24 cellular contexts compared by ENCODE assay signal in genomic region chr17:17541640-17542001, GRCh38. TPM values are rescaled to one million over a fixed set of nuclear protein-coding genes. Genes with fewer than 3 reads are reported as not detected.
DNase-seq lines count a peak whose midpoint lies in the region; ATAC-seq and TF ChIP-seq lines count a peak whose summit lies in the region.
"Had no signal": no experiment of that assay in that cellular context is flagged by ENCODE, and none has a peak within 500 bp of the region (broad histone marks: within the 10 kb centered on the region; RNA-seq: fewer than 3 reads in every experiment).

No MANE protein-coding gene starts in this region.

- H2AK5ac ChIP-seq in IMR-90 (ENCODE audit: low read depth, low read length): no peak overlapping the region
- H2AK5ac ChIP-seq in mesendoderm (ENCODE audit: low read length): no peak overlapping the region

- H3K9me3 ChIP-seq in IMR-90 (ENCODE audit: control insufficient read depth, insufficient read depth, low read length) (no peaks in the 10 kb centered on the region), right lobe of liver (no peaks in the 10 kb centered on the region)
- H3K9me3 ChIP-seq: A549, Caco-2 had no signal

- 32% methylated on average over 3 of the region's 5 CpGs; no CpG with 5 or more reads in 1 of the 2 experiments for WGBS in IMR-90 (ENCODE audit: extremely low coverage in 2 of 2, insufficient read length in 1 of 2), 2 experiments
- WGBS in right lobe of liver (ENCODE audit: insufficient coverage, low coverage, low lambda C conversion rate, missing lambda C conversion rate): 50% methylated on average over 1 of the region's 5 CpGs
- no CpG with 5 or more reads among the region's 5 CpGs for WGBS in mesendoderm (ENCODE audit: extremely low coverage, insufficient coverage, low lambda C conversion rate)

- H3K56ac ChIP-seq in IMR-90 (ENCODE audit: extremely low read depth, insufficient read depth, low read length) (no peak overlapping the region), mesendoderm (ENCODE audit: low read length) (no peak overlapping the region)

- H4K91ac ChIP-seq in IMR-90 (ENCODE audit: insufficient read depth, low read depth, low read length): no peak overlapping the region

- H2BK120ac ChIP-seq in IMR-90 (ENCODE audit: low read depth, low read length) (no peak overlapping the region), mesendoderm (ENCODE audit: low read depth, low read length) (no peak overlapping the region)

- no peak overlapping the region for H4K5ac ChIP-seq in IMR-90 (ENCODE audit: low read depth, low read length)
- no peak overlapping the region for H4K5ac ChIP-seq in mesendoderm (ENCODE audit: low read length)

- H3K4ac ChIP-seq in IMR-90 (ENCODE audit: low read depth, low read length) (no peak overlapping the region), mesendoderm (ENCODE audit: low read depth, low read length) (no peak overlapping the region)

- in situ Hi-C loops in IMR-90 (cut with MboI; ENCODE audit: low sequenced_read_pairs): no loop called here

- no peak overlapping the region for H3K4me2 ChIP-seq in IMR-90 (ENCODE audit: low read depth, low read length)
- H3K4me2 ChIP-seq in mesendoderm (ENCODE audit: low read length): no peak overlapping the region
- H3K4me2 ChIP-seq: A549, KMS-11 had no signal

- no TSS peak for BruUV-seq in IMR-90 (replicated peaks; lab: Mats Ljungman, UMichigan)

- peaks cover 16% of the 10 kb centered on the region for H3K9me1 ChIP-seq in IMR-90 (ENCODE audit: insufficient read depth, low read length)

- no peak for TF ChIP-seq POLR2A in IMR-90 (IDR thresholded peaks at IDR 0.05; ENCODE audit: low read depth, low read length)
- TF ChIP-seq POLR2A in right lobe of liver (IDR thresholded peaks at IDR 0.05): no peak

- no peak overlapping the region for H2BK20ac ChIP-seq in IMR-90 (ENCODE audit: low read depth, low read length)

- no peak overlapping the region for H2BK15ac ChIP-seq in IMR-90 (ENCODE audit: low read depth, low read length)
- H2BK15ac ChIP-seq in mesendoderm (replicated peaks; ENCODE audit: low read depth): no peak overlapping the region

- H3K4me3 ChIP-seq in IMR-90 (ENCODE audit: insufficient read depth, low read depth, low read length) (no peak overlapping the region), right lobe of liver (no peak overlapping the region), mesendoderm (ENCODE audit: low read length) (no peak overlapping the region)
- H3K4me3 ChIP-seq: A549, GM23248 had no signal

- DNase-seq in Right ventricle myocardium superior: peak; percentile 20
- no peak for DNase-seq in cardiac septum (ENCODE audit: low spot score)
- DNase-seq in IMR-90: no peak
- DNase-seq in right lobe of liver: no peak
- DNase-seq in mesendoderm: no peak
- DNase-seq in RKO (ENCODE audit: low spot score): no peak
- DNase-seq in dermis blood vessel endothelial cell: no peak
- DNase-seq: AML-193; Caco-2; CD8-positive, alpha-beta T cell; GM23248; H9; MV-4-11; NCI-H1436 treated with DMSO at 0.1 percent for 48 hours; NCI-H187 treated with DMSO at 0.1 percent for 48 hours; NCI-H2171 treated with DMSO at 0.1 percent for 48 hours; NCI-H345; NCI-H510A treated with DMSO at 0.1 percent for 48 hours; PC-3 had no signal

- no peak overlapping the region for H2AK9ac ChIP-seq in IMR-90 (replicated peaks; ENCODE audit: low read depth, low read length, poor library complexity)

- H2AFZ ChIP-seq in IMR-90 (replicated peaks; ENCODE audit: low read length, poor library complexity): peak overlapping the region; percentile 8
- H2AFZ ChIP-seq: GM23248 had no signal

- no peak overlapping the region for H3K23ac ChIP-seq in IMR-90 (ENCODE audit: low read depth, low read length)
- H3K23ac ChIP-seq in mesendoderm (ENCODE audit: low read length): no peak overlapping the region

- H3K4me1 ChIP-seq in IMR-90 (ENCODE audit: control insufficient read depth, insufficient read depth, low read length) (peaks cover 10% of the 10 kb centered on the region), right lobe of liver (peaks cover 0 to 48% (median 23%) of the 10 kb centered on the region in 4 donors), mesendoderm (ENCODE audit: control insufficient read depth, low read depth, low read length) (no peaks in the 10 kb centered on the region)

- no peak overlapping the region for H3K14ac ChIP-seq in IMR-90 (replicated peaks; ENCODE audit: low read depth, low read length)

- H3K79me1 ChIP-seq in IMR-90 (ENCODE audit: low read depth in 1 of 2, low read length in 2 of 2) (no peaks in the 10 kb centered on the region), mesendoderm (ENCODE audit: low read length) (no peaks in the 10 kb centered on the region)

- H3K27ac ChIP-seq in IMR-90 (ENCODE audit: insufficient read depth, low read length): no peak overlapping the region
- peak overlapping the region; percentile 97; the same call in 1 of the 2 replicates for H3K27ac ChIP-seq in VCaP
- peak overlapping the region in 2 of 3 donors; percentile 84 to 94 for H3K27ac ChIP-seq in right lobe of liver
- H3K27ac ChIP-seq in mesendoderm (ENCODE audit: low read depth, low read length): no peak overlapping the region
- H3K27ac ChIP-seq: C4-2B, GM23248, KMS-11 had no signal

- POLR2A ChIA-PET in IMR-90 (lab: Charles Lee; ENCODE audit: unreplicated experiment): no interaction called here

- CTCF ChIA-PET in IMR-90 (lab: Yijun Ruan, JAX): no interaction called here

- no peaks in the 10 kb centered on the region for H3K79me2 ChIP-seq in mesendoderm (ENCODE audit: control insufficient read depth, insufficient read depth, low read length)

- no peak for ATAC-seq in Right ventricle myocardium superior (ENCODE audit: poor library complexity)
- ATAC-seq in IMR-90 (ENCODE audit: low read depth): no peak
- ATAC-seq in right lobe of liver: no peak
- ATAC-seq: A549; CD8-positive, alpha-beta T cell; PC-3 had no signal

- H4K20me1 ChIP-seq in IMR-90 (ENCODE audit: insufficient read depth, low read length): peaks cover 9% of the 10 kb centered on the region

- no peak overlapping the region for H3K9ac ChIP-seq in IMR-90 (ENCODE audit: low read depth, low read length)
- no peak overlapping the region for H3K9ac ChIP-seq in mesendoderm (ENCODE audit: low read length)
- H3K9ac ChIP-seq: GM23248, KMS-11 had no signal

- TF ChIP-seq RAD21 in IMR-90 (IDR thresholded peaks at IDR 0.05; ENCODE audit: low read length): no peak

- H4K8ac ChIP-seq in IMR-90 (ENCODE audit: low read depth in 2 of 2, low read length in 2 of 2) (no peak overlapping the region), mesendoderm (ENCODE audit: low read depth, low read length) (no peak overlapping the region)

- dilution Hi-C loops in IMR-90 (cut with HindIII; ENCODE audit: low sequenced_read_pairs, unreplicated experiment): no loop called here

- TF ChIP-seq CTCF in IMR-90 (conservative IDR thresholded peaks at IDR 0.05; ENCODE audit: low read depth, low read length): no peak
- TF ChIP-seq CTCF in VCaP (conservative IDR thresholded peaks at IDR 0.05): no peak
- no peak for TF ChIP-seq CTCF in right lobe of liver (IDR thresholded peaks at IDR 0.05)

- H3K27me3 ChIP-seq in IMR-90 (ENCODE audit: control insufficient read depth, insufficient read depth, low read length) (no peaks in the 10 kb centered on the region), right lobe of liver (no peaks in the 10 kb centered on the region), mesendoderm (ENCODE audit: insufficient read depth, low read length, poor library complexity) (no peaks in the 10 kb centered on the region)

- intact Hi-C loops in Right ventricle myocardium superior (cut with DNase I): no loop called here
- intact Hi-C loops in cardiac septum (cut with DNase I): no loop called here
- intact Hi-C loops in IMR-90 (cut with micrococcal nuclease): no loop called here
- intact Hi-C loops in right lobe of liver (cut with DNase I): no loop called here

- H3K18ac ChIP-seq in IMR-90 (ENCODE audit: low read depth, low read length): no peak overlapping the region
- H3K18ac ChIP-seq in mesendoderm (ENCODE audit: low read length): no peak overlapping the region

- H2BK5ac ChIP-seq in IMR-90 (ENCODE audit: low read depth, low read length, poor library complexity, severe bottlenecking) (no peak overlapping the region), mesendoderm (ENCODE audit: low read length) (no peak overlapping the region)

- no peaks in the 10 kb centered on the region for H3K36me3 ChIP-seq in IMR-90 (ENCODE audit: control insufficient read depth, insufficient read depth, low read length)
- H3K36me3 ChIP-seq in right lobe of liver: no peaks in the 10 kb centered on the region
- H3K36me3 ChIP-seq in mesendoderm (ENCODE audit: control insufficient read depth, insufficient read depth, low read length): no peaks in the 10 kb centered on the region

TF ChIP-seq in IMR-90, 13 proteins besides CTCF, POLR2A, EP300 and RAD21:
- no peak for TF ChIP-seq MXI1 (IDR thresholded peaks at IDR 0.05; ENCODE audit: borderline replicate concordance, low read depth, low read length)
- no peak for TF ChIP-seq USF2 (IDR thresholded peaks at IDR 0.05; ENCODE audit: low read depth, low read length)
- TF ChIP-seq SMC3 (IDR thresholded peaks at IDR 0.05; ENCODE audit: low read depth, low read length): no peak
- no peak for TF ChIP-seq RCOR1 (IDR thresholded peaks at IDR 0.05; ENCODE audit: insufficient replicate concordance, low read length)

RNA-seq across cellular contexts. Expression of gene RASD1, which starts 45.4 kb away (rescaled TPM):
- total RNA-seq in Right ventricle myocardium superior: 39.8 TPM
- total RNA-seq in cardiac septum: 4.4 TPM
- 0.54 and 1.1 TPM in 2 replicates for total RNA-seq in IMR-90 (2012; rRNA removed)
- polyA plus RNA-seq in IMR-90 (2012; rRNA removed): 1.4 and 1.8 TPM in 2 replicates
- polyA plus RNA-seq in IMR-90 (2012; cell fraction: cytosol; rRNA removed): 1.2 and 5.9 TPM in 2 replicates
- polyA plus RNA-seq in IMR-90 (2012; cell fraction: nucleus; rRNA removed; ENCODE audit: low replicate concordance): 8.4 and 9.1 TPM in 2 replicates
- 100 to 1,000 TPM in 3 of 6 experiments, 10 to 100 TPM in 2, 1 to 10 TPM in 1; 1.0 to 230 (median 101) TPM for total RNA-seq in right lobe of liver
- polyA plus RNA-seq in mesendoderm (2013, experiment 1 of 2): 0.77 TPM
- 0.66 TPM for polyA plus RNA-seq in mesendoderm (2013, experiment 2 of 2)
- total RNA-seq in dermis blood vessel endothelial cell: 6.3 and 12.8 TPM in 2 replicates
- total RNA-seq: RPMI7951 had no signal

RNA-seq across cellular contexts. Expression of gene PEMT, which starts 49.9 kb away (rescaled TPM):
- 16.2 TPM for total RNA-seq in Right ventricle myocardium superior
- total RNA-seq in cardiac septum: 16.8 TPM
- 23.3 and 25.0 TPM in 2 replicates for total RNA-seq in IMR-90 (2012; rRNA removed)
- 49.5 and 54.5 TPM in 2 replicates for polyA plus RNA-seq in IMR-90 (2012; rRNA removed)
- 32.8 and 68.4 TPM in 2 replicates for polyA plus RNA-seq in IMR-90 (2012; cell fraction: cytosol; rRNA removed)
- 12.5 and 28.3 TPM in 2 replicates for polyA plus RNA-seq in IMR-90 (2012; cell fraction: nucleus; rRNA removed; ENCODE audit: low replicate concordance)
- 100 to 1,000 TPM in 5 of 6 experiments, 10 to 100 TPM in 1; 92.4 to 184 (median 170) TPM for total RNA-seq in right lobe of liver
- 32.2 TPM for polyA plus RNA-seq in mesendoderm (2013, experiment 1 of 2)
- 34.1 TPM for polyA plus RNA-seq in mesendoderm (2013, experiment 2 of 2)
- 24.7 and 41.5 TPM in 2 replicates for total RNA-seq in dermis blood vessel endothelial cell

Comparison
In these comparisons a context has a peak if more than half of its experiments do, and no peak if none do; other contexts are left out.
1. H3K27ac ChIP-seq: peak in VCaP (single experiment) and right lobe of liver (2 of 3); none in IMR-90 (single experiment) and mesendoderm (single experiment).